ENCODE assay signal across 1 cellular context in genomic region chrX:70062076-70062475, GRCh38.
TF ChIP-seq lines count a peak whose summit lies in the region.

TSS of gene OTUD6A (plus strand) at chrX:70062457. CDS start at chrX:70062525, 68 bp downstream.

TF ChIP-seq in GM23338, 12 proteins besides CTCF, POLR2A, EP300 and RAD21 (continued from another document):
- TF ChIP-seq ZNF462 (CRISPR knock-in tag; IDR thresholded peaks at IDR 0.05) = no peak
- TF ChIP-seq JUNB (IDR thresholded peaks at IDR 0.05; ENCODE audit: unreplicated experiment) = no peak
- TF ChIP-seq ETS1 (IDR thresholded peaks at IDR 0.05) = no peak
- TF ChIP-seq POLR2AphosphoS5 (IDR thresholded peaks at IDR 0.05; ENCODE audit: low read depth) = no peak
- TF ChIP-seq EZH2phosphoT487 (IDR thresholded peaks at IDR 0.05; ENCODE audit: unreplicated experiment) = no peak
- no peak for TF ChIP-seq CREB1 (CRISPR knock-in tag; IDR thresholded peaks at IDR 0.05; ENCODE audit: low read depth)
TF ChIP-seq in GM23338: peak in this region for 0.
